9 cellular contexts compared by ENCODE assay signal in genomic region chr22:32904044-32904443, GRCh38.
DNase-seq lines count a peak whose midpoint lies in the region; ATAC-seq, FAIRE-seq and TF ChIP-seq lines count a peak whose summit lies in the region.
"Had no signal": no experiment of that assay in that cellular context is flagged by ENCODE, and none has a peak within 500 bp of the region (broad histone marks: within the 10 kb centered on the region; RNA-seq: fewer than 3 reads in every experiment).

No MANE protein-coding gene starts in this region.

- H3K36me3 ChIP-seq in left lung = no peaks in the 10 kb centered on the region
- H3K36me3 ChIP-seq: thoracic aorta had no signal

- no peak overlapping the region for H3K4me3 ChIP-seq in left lung
- H3K4me3 ChIP-seq: thoracic aorta had no signal

- in situ Hi-C loops in Caki2 (cut with HindIII; ENCODE audit: low pct_unique_long_range_greater_than_20kb, low sequenced_read_pairs) = no loop called here

- H3K4me1 ChIP-seq in left lung = no peaks in the 10 kb centered on the region

- no peaks in the 10 kb centered on the region for H3K9me3 ChIP-seq in left lung
- H3K9me3 ChIP-seq: thoracic aorta had no signal

- no peaks in the 10 kb centered on the region for H3K27me3 ChIP-seq in left lung

- no peak for TF ChIP-seq CTCF in left lung (IDR thresholded peaks at IDR 0.05)

- FAIRE-seq in HTR-8/SVneo (lab: Jason Lieb, UNC) = no peak

- intact Hi-C loops in left lung (cut with DNase I) = no loop called here

- ATAC-seq in left lung = peak; percentile 78
- no peak for ATAC-seq in HG03045 (IDR thresholded peaks at IDR 0.05; ENCODE audit: unreplicated experiment)
- ATAC-seq in HG02588 (IDR thresholded peaks at IDR 0.05; ENCODE audit: unreplicated experiment) = no peak
- ATAC-seq in HG03432 (IDR thresholded peaks at IDR 0.05; ENCODE audit: unreplicated experiment) = no peak

- no peak overlapping the region for H3K27ac ChIP-seq in left lung
- H3K27ac ChIP-seq: thoracic aorta had no signal

- DNase-seq in Caki2 (ENCODE audit: low read depth) (peak; percentile 32), HTR-8/SVneo (ENCODE audit: insufficient read length, low spot score) (peak; percentile 17), amniotic epithelial cell (ENCODE audit: low read depth) (peak; percentile 54), left lung (no peak), NCI-H774 (lab: John Stamatoyannopoulos, UW) (no peak)

Comparison
In these comparisons a context has a peak if more than half of its experiments do, and no peak if none do; other contexts are left out.
1. DNase-seq: peak in Caki2 (single experiment), HTR-8/SVneo (single experiment) and amniotic epithelial cell (single experiment); none in left lung (0 of 2) and NCI-H774 (single experiment).